ENCODE assay signal across 7 cellular contexts in genomic region chr2:60553496-60553991, GRCh38. TPM values are rescaled to one million over a fixed set of nuclear protein-coding genes. Genes with fewer than 3 reads are reported as not detected.
DNase-seq lines count a peak whose midpoint lies in the region; ATAC-seq and TF ChIP-seq lines count a peak whose summit lies in the region.

TSS of gene BCL11A (minus strand) at chr2:60553654. CDS start at chr2:60553270, 384 bp downstream.

- POLR2A ChIA-PET in PC-9 (lab: Charles Lee; ENCODE audit: unreplicated experiment) = no interaction called here

- ATAC-seq in HG02870 (IDR thresholded peaks at IDR 0.05; ENCODE audit: unreplicated experiment) = no peak

- H3K4me3 ChIP-seq in GM12865 (ENCODE audit: low read depth, low read length) (peak within 1 kb of the TSS; percentile 74), PC-9 (peak within 1 kb of the TSS; percentile 63; the same call in 1 of the 2 replicates), stomach (peak within 1 kb of the TSS; percentile 65 to 90 (median 82))

- BruUV-seq in PC-9 (replicated peaks; lab: Mats Ljungman, UMichigan) = no TSS peak

- no peak for TF ChIP-seq EP300 in stomach (IDR thresholded peaks at IDR 0.05)

- no peak for TF ChIP-seq POLR2A in stomach (IDR thresholded peaks at IDR 0.05)

- intact Hi-C loops in PC-9 (cut with micrococcal nuclease; ENCODE audit: unreplicated experiment) = no loop called here
- intact Hi-C loops in stomach (cut with DNase I; ENCODE audit: low total_unique reads) = no loop called here

- H3K9me3 ChIP-seq in PC-9 (ENCODE audit: insufficient read depth, low read depth) = no peaks in the 10 kb centered on the region
- no peaks in the 10 kb centered on the region for H3K9me3 ChIP-seq in stomach

- peak within 1 kb of the TSS; percentile 92 for H3K4me2 ChIP-seq in PC-9

- H3K27ac ChIP-seq in PC-9 = no peak within 1 kb of the TSS
- H3K27ac ChIP-seq in stomach = peak within 1 kb of the TSS; percentile 61 to 88 (median 68)

- WGBS in stomach, 5 donors = 0 to 2% (median 1%) methylated on average over 8 to 30 of the region's 30 CpGs

- DNase-seq in GM12865 (ENCODE audit: low read depth) (peak; percentile 61), KBM-7 (peak; percentile 91), PC-9 (no peak), cerebellar cortex (ENCODE audit: low spot score) (peak; percentile 21), kidney tubule cell (ENCODE audit: low spot score) (peak; percentile 82), stomach (peak; percentile 54)

- no peaks in the 10 kb centered on the region for H3K9me2 ChIP-seq in PC-9 (ENCODE audit: insufficient read depth)

- peaks cover 82% of the 10 kb centered on the region for H3K27me3 ChIP-seq in PC-9 (ENCODE audit: insufficient read depth, low read depth)
- H3K27me3 ChIP-seq in stomach = peaks cover 6 to 99% (median 76%) of the 10 kb centered on the region in 3 donors

- no peaks in the 10 kb centered on the region for H3K79me2 ChIP-seq in PC-9 (ENCODE audit: low read depth)

- H2AFZ ChIP-seq in PC-9 = peak within 1 kb of the TSS; percentile 63

- no peaks in the 10 kb centered on the region for H3K36me3 ChIP-seq in PC-9 (ENCODE audit: low read depth)
- H3K36me3 ChIP-seq in stomach = no peaks in the 10 kb centered on the region

- in situ Hi-C loops in KBM-7 (cut with MboI; ENCODE audit: low pct_unique_long_range_greater_than_20kb, low sequenced_read_pairs) = no loop called here

- no peaks in the 10 kb centered on the region for H4K20me1 ChIP-seq in PC-9 (ENCODE audit: insufficient read depth)

- H3F3A ChIP-seq in PC-9 (ENCODE audit: insufficient read depth, low read depth) = no peaks in the 10 kb centered on the region

- TF ChIP-seq CTCF in GM12865 (IDR thresholded peaks at IDR 0.05; ENCODE audit: insufficient read depth, low read depth, low read length, missing control alignments) (no peak), PC-9 (conservative IDR thresholded peaks at IDR 0.05) (no peak), stomach (IDR thresholded peaks at IDR 0.05) (no peak)

- 0 out of 2 replicates have a peak, but pooled peaks cover 12% of the 10 kb centered on the region for H3K4me1 ChIP-seq in PC-9 (replicated peaks; ENCODE audit: insufficient read depth)
- peaks cover 51 to 90% (median 77%) of the 10 kb centered on the region in 4 donors for H3K4me1 ChIP-seq in stomach

- CTCF ChIA-PET in PC-9 (lab: Charles Lee) = no interaction called here

RNA-seq across cellular contexts. Expression of gene BCL11A, which starts in this region (rescaled TPM):
- not detected in 2 replicates for total RNA-seq in PC-9 (2021)
- total RNA-seq in stomach = 10 to 100 TPM in 4 of 5 donors, 1 to 10 TPM in 1; 6.8 to 27.4 (median 18.0) TPM
- 10 to 100 TPM in 1 of 3 donors, 1 to 10 TPM in 2; 1.2 to 15.2 (median 4.2) TPM for polyA plus RNA-seq in stomach

Comparison
In these comparisons a context has a peak if more than half of its experiments do, and no peak if none do; other contexts are left out.
1. DNase-seq: peak in GM12865 (single experiment), KBM-7 (single experiment), cerebellar cortex (single experiment), kidney tubule cell (single experiment) and stomach (single experiment); none in PC-9 (0 of 2).
2. Peak in every context shown above with its lines, with median percentiles within 50 percentile points of each other: H3K4me3 ChIP-seq.